ENCODE assay signal across 10 cellular contexts in genomic region chr20:37195018-37195417, GRCh38. TPM values are rescaled to one million over a fixed set of nuclear protein-coding genes. Genes with fewer than 3 reads are reported as not detected.
DNase-seq lines count a peak whose midpoint lies in the region; ATAC-seq and TF ChIP-seq lines count a peak whose summit lies in the region.
"Had no signal": no experiment of that assay in that cellular context is flagged by ENCODE, and none has a peak within 500 bp of the region (broad histone marks: within the 10 kb centered on the region; RNA-seq: fewer than 3 reads in every experiment).

No MANE protein-coding gene starts in this region.

- no peaks in the 10 kb centered on the region for H3K9me3 Mint-ChIP-seq in stimulated activated naive CD8-positive, alpha-beta T cell treated with anti-CD3 and anti-CD28 coated beads, Interleukin-15, Interleukin-2, amounts not matched to agents 100 ng/mL and 50 ng/mL, for 24 hours
- H3K9me3 Mint-ChIP-seq in stimulated activated naive CD8-positive, alpha-beta T cell treated with anti-CD3 and anti-CD28 coated beads, Interleukin-15, amount 100 ng/mL, for 72 hours: no peaks in the 10 kb centered on the region
- no peaks in the 10 kb centered on the region for H3K9me3 Mint-ChIP-seq in activated CD4-positive, alpha-beta memory T cell treated with anti-CD3 and anti-CD28 coated beads for 36 hours
- H3K9me3 Mint-ChIP-seq in type B pancreatic cell: no peaks in the 10 kb centered on the region

- peak overlapping the region; percentile 85 for H3K27ac Mint-ChIP-seq in stimulated activated naive CD8-positive, alpha-beta T cell treated with anti-CD3 and anti-CD28 coated beads, Interleukin-15, Interleukin-2, amounts not matched to agents 100 ng/mL and 50 ng/mL, for 24 hours
- H3K27ac Mint-ChIP-seq in stimulated activated naive CD8-positive, alpha-beta T cell treated with anti-CD3 and anti-CD28 coated beads, Interleukin-15, amount 100 ng/mL, for 72 hours: peak overlapping the region in 1 of 2 donors; percentile 1
- peak overlapping the region; percentile 71 for H3K27ac Mint-ChIP-seq in activated CD4-positive, alpha-beta memory T cell treated with anti-CD3 and anti-CD28 coated beads for 36 hours
- peak overlapping the region; percentile 81 for H3K27ac Mint-ChIP-seq in type B pancreatic cell

- H3K36me3 ChIP-seq in mesodermal cell (ENCODE audit: control insufficient read depth, insufficient read depth, low read length) (peaks cover 69% of the 10 kb centered on the region), Peyer's patch (peaks cover 0 to 21% (median 3%) of the 10 kb centered on the region in 3 donors)

- H3K4me3 Mint-ChIP-seq in stimulated activated naive CD8-positive, alpha-beta T cell treated with anti-CD3 and anti-CD28 coated beads, Interleukin-15, Interleukin-2, amounts not matched to agents 100 ng/mL and 50 ng/mL, for 24 hours: no peak overlapping the region
- peak overlapping the region in 1 of 2 donors; percentile 57 for H3K4me3 Mint-ChIP-seq in stimulated activated naive CD8-positive, alpha-beta T cell treated with anti-CD3 and anti-CD28 coated beads, Interleukin-15, amount 100 ng/mL, for 72 hours
- H3K4me3 Mint-ChIP-seq in activated CD4-positive, alpha-beta memory T cell treated with anti-CD3 and anti-CD28 coated beads for 36 hours: no peak overlapping the region
- H3K4me3 Mint-ChIP-seq in type B pancreatic cell: no peak overlapping the region

- H3K9me3 ChIP-seq in mesodermal cell (ENCODE audit: control insufficient read depth, low read length): no peaks in the 10 kb centered on the region
- H3K9me3 ChIP-seq in Peyer's patch: no peaks in the 10 kb centered on the region
- H3K9me3 ChIP-seq: stomach had no signal

- WGBS in mesodermal cell (ENCODE audit: insufficient coverage in 2 of 2), 2 experiments: 77 to 82% methylated on average over 7 to 8 of the region's 8 CpGs

- H3K27ac ChIP-seq in mesodermal cell (ENCODE audit: low read depth, low read length, severe bottlenecking): peak overlapping the region; percentile 68
- H3K27ac ChIP-seq in Peyer's patch: peak overlapping the region in 1 of 4 donors; percentile 17
- H3K27ac ChIP-seq: foreskin keratinocyte had no signal

- no peaks in the 10 kb centered on the region for H3K27me3 Mint-ChIP-seq in stimulated activated naive CD8-positive, alpha-beta T cell treated with anti-CD3 and anti-CD28 coated beads, Interleukin-15, Interleukin-2, amounts not matched to agents 100 ng/mL and 50 ng/mL, for 24 hours
- no peaks in the 10 kb centered on the region for H3K27me3 Mint-ChIP-seq in stimulated activated naive CD8-positive, alpha-beta T cell treated with anti-CD3 and anti-CD28 coated beads, Interleukin-15, amount 100 ng/mL, for 72 hours
- no peaks in the 10 kb centered on the region for H3K27me3 Mint-ChIP-seq in activated CD4-positive, alpha-beta memory T cell treated with anti-CD3 and anti-CD28 coated beads for 36 hours
- H3K27me3 Mint-ChIP-seq in type B pancreatic cell: no peaks in the 10 kb centered on the region

- H3K4me3 ChIP-seq in mesodermal cell (ENCODE audit: extremely low read depth, insufficient read depth, low read length, poor library complexity, severe bottlenecking) (no peak overlapping the region), Peyer's patch (no peak overlapping the region)
- H3K4me3 ChIP-seq: stomach had no signal

- TF ChIP-seq POLR2A in Peyer's patch (IDR thresholded peaks at IDR 0.05): no peak

- TF ChIP-seq CTCF in type B pancreatic cell (conservative IDR thresholded peaks at IDR 0.05) (no peak), Peyer's patch (IDR thresholded peaks at IDR 0.05) (no peak)

- H3K36me3 Mint-ChIP-seq in stimulated activated naive CD8-positive, alpha-beta T cell treated with anti-CD3 and anti-CD28 coated beads, Interleukin-15, Interleukin-2, amounts not matched to agents 100 ng/mL and 50 ng/mL, for 24 hours (ENCODE audit: low read depth): peaks cover 52% of the 10 kb centered on the region
- H3K36me3 Mint-ChIP-seq in activated CD4-positive, alpha-beta memory T cell treated with anti-CD3 and anti-CD28 coated beads for 36 hours: peaks cover 37% of the 10 kb centered on the region
- peaks cover 30% of the 10 kb centered on the region for H3K36me3 Mint-ChIP-seq in type B pancreatic cell

- no peak for DNase-seq in stimulated activated naive CD8-positive, alpha-beta T cell treated with anti-CD3 and anti-CD28 coated beads, Interleukin-15, amount 100 ng/mL, for 72 hours
- DNase-seq in activated CD4-positive, alpha-beta memory T cell treated with anti-CD3 and anti-CD28 coated beads for 36 hours: no peak
- DNase-seq in type B pancreatic cell (ENCODE audit: extremely low spot score, unreplicated experiment) (no peak), Peyer's patch (no peak), NAMALWA (ENCODE audit: low spot score) (no peak)
- DNase-seq in activated effector memory CD4-positive, alpha-beta T cell treated with anti-CD3 and anti-CD28 coated beads, Interleukin-2, amount 50 U/mL, for 16 hours: no peak
- DNase-seq: stomach had no signal

- peaks cover 48% of the 10 kb centered on the region for H3K4me1 Mint-ChIP-seq in stimulated activated naive CD8-positive, alpha-beta T cell treated with anti-CD3 and anti-CD28 coated beads, Interleukin-15, Interleukin-2, amounts not matched to agents 100 ng/mL and 50 ng/mL, for 24 hours (ENCODE audit: low read depth)
- peaks cover 66% of the 10 kb centered on the region for H3K4me1 Mint-ChIP-seq in stimulated activated naive CD8-positive, alpha-beta T cell treated with anti-CD3 and anti-CD28 coated beads, Interleukin-15, amount 100 ng/mL, for 72 hours
- H3K4me1 Mint-ChIP-seq in activated CD4-positive, alpha-beta memory T cell treated with anti-CD3 and anti-CD28 coated beads for 36 hours (ENCODE audit: low read depth): peaks cover 58% of the 10 kb centered on the region
- H3K4me1 Mint-ChIP-seq in type B pancreatic cell (ENCODE audit: unreplicated experiment): peaks cover 28% of the 10 kb centered on the region

- H3K4me1 ChIP-seq in mesodermal cell (ENCODE audit: control insufficient read depth, insufficient read depth, low read length, poor library complexity, severe bottlenecking): peaks cover 11% of the 10 kb centered on the region
- peaks cover 0 to 15% (median 2%) of the 10 kb centered on the region in 4 donors for H3K4me1 ChIP-seq in Peyer's patch
- H3K4me1 ChIP-seq: foreskin keratinocyte had no signal

- POLR2A ChIA-PET in activated CD4-positive, alpha-beta memory T cell treated with anti-CD3 and anti-CD28 coated beads for 36 hours (lab: Charles Lee): interaction anchor here (1.7 kb wide), 1 partner anchor 16 kb away, joined by 6 read pairs; the partner anchor contains the start of genes MROH8 and RPN2

- intact Hi-C loops in activated CD4-positive, alpha-beta memory T cell treated with anti-CD3 and anti-CD28 coated beads for 36 hours (cut with micrococcal nuclease): loop anchor here (2.0 to 10.0 kb wide), 2 partner anchors 190 to 340 kb away; no protein-coding TSS in a partner anchor

- no peak for ATAC-seq in stimulated activated naive CD8-positive, alpha-beta T cell treated with anti-CD3 and anti-CD28 coated beads, Interleukin-15, amount 100 ng/mL, for 72 hours

- no peaks in the 10 kb centered on the region for H3K27me3 ChIP-seq in Peyer's patch
- H3K27me3 ChIP-seq: foreskin keratinocyte, stomach had no signal

- CTCF ChIA-PET in activated CD4-positive, alpha-beta memory T cell treated with anti-CD3 and anti-CD28 coated beads for 36 hours (lab: Charles Lee): interaction anchor here (0.7 to 3.2 kb wide), 22 partner anchors 10 to 1026 kb away, joined by 3 to 34 read pairs (median 6); partner anchors contain the start of genes BLCAP, MROH8 and RPN2

RNA-seq across cellular contexts. Expression of gene MROH8, which starts 15.7 kb away (rescaled TPM):
- total RNA-seq in activated CD4-positive, alpha-beta memory T cell treated with anti-CD3 and anti-CD28 coated beads for 36 hours: 1 to 10 TPM; 1.8 to 2.0 TPM
- 3.4 TPM for polyA plus RNA-seq in mesodermal cell (2013, experiment 1 of 2)
- polyA plus RNA-seq in mesodermal cell (2013, experiment 2 of 2): 2.8 TPM
- total RNA-seq in type B pancreatic cell (ENCODE audit: low replicate concordance): 2.5 and 4.8 TPM in 2 replicates
- total RNA-seq in Peyer's patch: 10 to 100 TPM in 1 of 4 donors, 1 to 10 TPM in 2, under 1 TPM in 1; 0.54 to 14.0 (median 3.2) TPM

RNA-seq across cellular contexts. Expression of gene RPN2, which starts 15.9 kb away (rescaled TPM):
- total RNA-seq in activated CD4-positive, alpha-beta memory T cell treated with anti-CD3 and anti-CD28 coated beads for 36 hours: 100 to 1,000 TPM; 123 to 125 TPM
- 368 TPM for polyA plus RNA-seq in mesodermal cell (2013, experiment 1 of 2)
- 336 TPM for polyA plus RNA-seq in mesodermal cell (2013, experiment 2 of 2)
- total RNA-seq in type B pancreatic cell (ENCODE audit: low replicate concordance): 184 and 206 TPM in 2 replicates
- total RNA-seq in Peyer's patch: 100 to 1,000 TPM in 3 of 4 donors, 10 to 100 TPM in 1; 95.2 to 116 (median 109) TPM
